20 cellular contexts compared by ENCODE assay signal in the genomic region with DNA sequence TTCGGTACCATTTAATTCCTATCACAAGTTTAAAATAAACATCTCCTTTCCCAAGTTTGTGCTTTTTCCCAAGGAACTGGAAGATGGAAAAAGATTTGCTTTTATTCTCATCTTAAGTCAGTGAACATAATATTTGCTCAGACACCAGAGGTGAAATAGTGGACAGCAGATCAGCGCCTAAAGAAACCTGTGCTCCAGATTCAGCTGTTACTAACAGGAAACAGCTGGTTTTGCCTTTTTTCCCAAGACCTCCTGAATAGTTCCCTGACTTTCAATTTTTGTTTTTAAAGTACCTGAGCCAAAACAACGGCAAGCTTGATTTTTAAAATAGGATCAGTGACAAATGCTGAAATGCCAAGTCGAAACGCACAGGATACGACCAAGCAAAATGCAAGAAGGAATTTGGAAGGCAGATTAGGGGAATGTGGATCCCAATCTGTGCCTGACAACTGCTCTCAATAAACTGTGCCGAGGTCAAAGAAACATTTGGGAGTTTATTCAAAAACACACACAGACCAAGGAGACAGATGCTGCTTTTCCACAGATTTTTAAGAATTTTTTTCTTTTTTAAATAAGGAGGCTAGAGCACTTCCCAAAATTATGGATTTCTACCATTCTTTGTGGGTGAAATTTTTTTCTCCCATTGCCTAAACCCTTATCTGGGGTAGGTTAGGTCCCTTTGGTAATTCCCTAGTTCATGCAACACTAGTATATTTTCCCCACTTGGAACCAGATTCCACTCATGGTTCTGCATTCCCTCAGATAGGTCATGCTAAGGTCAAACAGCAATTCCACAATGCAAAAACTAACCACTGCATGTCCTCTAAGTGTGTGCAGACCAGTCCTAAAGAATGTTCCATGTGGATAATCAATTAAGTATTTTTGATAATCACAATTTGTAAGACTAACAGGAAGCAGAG.
DNase-seq lines count a peak whose midpoint lies in the region; ATAC-seq and TF ChIP-seq lines count a peak whose summit lies in the region.
"Had no signal": no experiment of that assay in that cellular context is flagged by ENCODE, and none has a peak within 500 bp of the region (broad histone marks: within the 10 kb centered on the region; RNA-seq: fewer than 3 reads in every experiment).

No MANE protein-coding gene starts in this region.

- H3K23ac ChIP-seq in mesendoderm (ENCODE audit: low read length) = no peak overlapping the region

- H3K4me3 ChIP-seq in mesendoderm (ENCODE audit: low read length) = no peak overlapping the region
- H3K4me3 ChIP-seq in tibial artery = peak overlapping the region in 1 of 2 donors; percentile 12
- H3K4me3 ChIP-seq in left lung = no peak overlapping the region

- H3K27me3 ChIP-seq in mesendoderm (ENCODE audit: insufficient read depth, low read length, poor library complexity) (no peaks in the 10 kb centered on the region), tibial artery (no peaks in the 10 kb centered on the region), left lung (no peaks in the 10 kb centered on the region)

- no peak overlapping the region for H4K5ac ChIP-seq in mesendoderm (ENCODE audit: low read length)

- no peak for DNase-seq in Right ventricle myocardium inferior (ENCODE audit: missing footprints)
- DNase-seq in cardiac septum (ENCODE audit: low spot score) = no peak
- no peak for DNase-seq in endothelial cell (ENCODE audit: low spot score)
- peak; percentile 6 for DNase-seq in mesendoderm
- DNase-seq in tibial artery = no peak
- DNase-seq in activated naive CD4-positive, alpha-beta T cell treated with anti-CD3 and anti-CD28 coated beads, Interleukin-2, amount 10 ng/mL, durations not matched to agents 7 days and 5 days = no peak
- no peak for DNase-seq in activated T-helper 1 cell treated with anti-CD3 and anti-CD28 coated beads, Interleukin-12 subunit alpha, Interleukin-12 subunit beta, Interleukin-2, Interleukin-4 antibody, amounts not matched to agents 30 ng/mL and 10 ng/mL and 1 ng/mL, durations not matched to agents 14 hours and 24 hours and 36 hours (ENCODE audit: low spot score)
- no peak for DNase-seq in left lung
- DNase-seq: activated naive CD4-positive, alpha-beta T cell treated with anti-CD3 and anti-CD28 coated beads for 36 hours; hippocampal formation; Kasumi-1; naive thymus-derived CD4-positive, alpha-beta T cell; NCI-H1417 treated with DMSO at 0.1 percent for 48 hours; stimulated activated CD4-positive, alpha-beta T cell treated with anti-CD3 and anti-CD28 coated beads, Interleukin-4, amount 100 ng/mL, for 1 hour; stimulated activated CD8-positive, alpha-beta memory T cell treated with anti-CD3 and anti-CD28 coated beads, Interleukin-4, amount 100 ng/mL, for 48 hours; T-helper 1 cell; trophoblast cell had no signal

- no peaks in the 10 kb centered on the region for H3K79me1 ChIP-seq in mesendoderm (ENCODE audit: low read length)

- H2BK5ac ChIP-seq in mesendoderm (ENCODE audit: low read length) = no peak overlapping the region

- intact Hi-C loops in Right ventricle myocardium inferior (cut with DNase I) (no loop called here), cardiac septum (cut with DNase I) (no loop called here), tibial artery (cut with DNase I; ENCODE audit: low total_unique reads) (no loop called here), left lung (cut with DNase I) (no loop called here)
- intact Hi-C loops in activated T-helper 1 cell treated with anti-CD3 and anti-CD28 coated beads, Interleukin-12 subunit alpha, Interleukin-12 subunit beta, Interleukin-2, Interleukin-4 antibody, amounts not matched to agents 30 ng/mL and 10 ng/mL and 1 ng/mL, durations not matched to agents 14 hours and 24 hours and 36 hours (cut with micrococcal nuclease) = no loop called here

- no peak overlapping the region for H3K4ac ChIP-seq in mesendoderm (ENCODE audit: low read depth, low read length)

- H3K4me1 Mint-ChIP-seq in endothelial cell (ENCODE audit: unreplicated experiment) = peaks cover 63% of the 10 kb centered on the region
- no peaks in the 10 kb centered on the region for H3K4me1 Mint-ChIP-seq in activated naive CD4-positive, alpha-beta T cell treated with anti-CD3 and anti-CD28 coated beads, Interleukin-2, amount 10 ng/mL, durations not matched to agents 7 days and 5 days
- H3K4me1 Mint-ChIP-seq in activated T-helper 1 cell treated with anti-CD3 and anti-CD28 coated beads, Interleukin-12 subunit alpha, Interleukin-12 subunit beta, Interleukin-2, Interleukin-4 antibody, amounts not matched to agents 30 ng/mL and 10 ng/mL and 1 ng/mL, durations not matched to agents 14 hours and 24 hours and 36 hours (ENCODE audit: low read depth) = no peaks in the 10 kb centered on the region
- H3K4me1 Mint-ChIP-seq: naive thymus-derived CD4-positive, alpha-beta T cell had no signal

- TF ChIP-seq CTCF in endothelial cell (IDR thresholded peaks at IDR 0.05; ENCODE audit: unreplicated experiment) = no peak
- TF ChIP-seq CTCF in tibial artery (IDR thresholded peaks at IDR 0.05) = no peak
- TF ChIP-seq CTCF in left lung (IDR thresholded peaks at IDR 0.05) = no peak

- no peaks in the 10 kb centered on the region for H3K9me3 Mint-ChIP-seq in endothelial cell (ENCODE audit: unreplicated experiment)
- no peaks in the 10 kb centered on the region for H3K9me3 Mint-ChIP-seq in activated naive CD4-positive, alpha-beta T cell treated with anti-CD3 and anti-CD28 coated beads, Interleukin-2, amount 10 ng/mL, durations not matched to agents 7 days and 5 days
- no peaks in the 10 kb centered on the region for H3K9me3 Mint-ChIP-seq in activated T-helper 1 cell treated with anti-CD3 and anti-CD28 coated beads, Interleukin-12 subunit alpha, Interleukin-12 subunit beta, Interleukin-2, Interleukin-4 antibody, amounts not matched to agents 30 ng/mL and 10 ng/mL and 1 ng/mL, durations not matched to agents 14 hours and 24 hours and 36 hours
- H3K9me3 Mint-ChIP-seq: activated naive CD4-positive, alpha-beta T cell treated with anti-CD3 and anti-CD28 coated beads for 36 hours had no signal

- no peak overlapping the region for H3K4me3 Mint-ChIP-seq in endothelial cell (ENCODE audit: unreplicated experiment)
- H3K4me3 Mint-ChIP-seq in activated naive CD4-positive, alpha-beta T cell treated with anti-CD3 and anti-CD28 coated beads, Interleukin-2, amount 10 ng/mL, durations not matched to agents 7 days and 5 days = no peak overlapping the region
- H3K4me3 Mint-ChIP-seq in activated T-helper 1 cell treated with anti-CD3 and anti-CD28 coated beads, Interleukin-12 subunit alpha, Interleukin-12 subunit beta, Interleukin-2, Interleukin-4 antibody, amounts not matched to agents 30 ng/mL and 10 ng/mL and 1 ng/mL, durations not matched to agents 14 hours and 24 hours and 36 hours = no peak overlapping the region
- H3K4me3 Mint-ChIP-seq: activated naive CD4-positive, alpha-beta T cell treated with anti-CD3 and anti-CD28 coated beads for 36 hours; CD14-positive monocyte; naive thymus-derived CD4-positive, alpha-beta T cell had no signal

- H3K79me2 ChIP-seq in mesendoderm (ENCODE audit: control insufficient read depth, insufficient read depth, low read length) = no peaks in the 10 kb centered on the region

- H3K36me3 ChIP-seq in mesendoderm (ENCODE audit: control insufficient read depth, insufficient read depth, low read length) (no peaks in the 10 kb centered on the region), tibial artery (no peaks in the 10 kb centered on the region), left lung (no peaks in the 10 kb centered on the region)

- no peak overlapping the region for H3K18ac ChIP-seq in mesendoderm (ENCODE audit: low read length)

- no peaks in the 10 kb centered on the region for H3K4me1 ChIP-seq in mesendoderm (ENCODE audit: control insufficient read depth, low read depth, low read length)
- H3K4me1 ChIP-seq in tibial artery = peaks cover 0 to 23% (median 9%) of the 10 kb centered on the region in 4 donors
- no peaks in the 10 kb centered on the region for H3K4me1 ChIP-seq in left lung

- H2BK15ac ChIP-seq in mesendoderm (replicated peaks; ENCODE audit: low read depth) = no peak overlapping the region

- H3K9ac ChIP-seq in mesendoderm (ENCODE audit: low read length) = no peak overlapping the region

- no peaks in the 10 kb centered on the region for H3K36me3 Mint-ChIP-seq in endothelial cell (ENCODE audit: low read depth, unreplicated experiment)
- H3K36me3 Mint-ChIP-seq in activated naive CD4-positive, alpha-beta T cell treated with anti-CD3 and anti-CD28 coated beads, Interleukin-2, amount 10 ng/mL, durations not matched to agents 7 days and 5 days = no peaks in the 10 kb centered on the region
- no peaks in the 10 kb centered on the region for H3K36me3 Mint-ChIP-seq in activated T-helper 1 cell treated with anti-CD3 and anti-CD28 coated beads, Interleukin-12 subunit alpha, Interleukin-12 subunit beta, Interleukin-2, Interleukin-4 antibody, amounts not matched to agents 30 ng/mL and 10 ng/mL and 1 ng/mL, durations not matched to agents 14 hours and 24 hours and 36 hours (ENCODE audit: low read depth)
- H3K36me3 Mint-ChIP-seq: CD14-positive monocyte; naive thymus-derived CD4-positive, alpha-beta T cell had no signal

- H2AK5ac ChIP-seq in mesendoderm (ENCODE audit: low read length) = no peak overlapping the region

- H3K27ac ChIP-seq in mesendoderm (ENCODE audit: low read depth, low read length) = no peak overlapping the region
- peak overlapping the region; percentile 6 to 26 for H3K27ac ChIP-seq in tibial artery
- no peak overlapping the region for H3K27ac ChIP-seq in left lung
- H3K27ac ChIP-seq: epithelial cell of prostate, RWPE1 had no signal

- no peak overlapping the region for H3K4me2 ChIP-seq in mesendoderm (ENCODE audit: low read length)

- CTCF ChIA-PET in activated naive CD4-positive, alpha-beta T cell treated with anti-CD3 and anti-CD28 coated beads, Interleukin-2, amount 10 ng/mL, durations not matched to agents 7 days and 5 days (lab: Charles Lee) = no interaction called here

- H3K27me3 Mint-ChIP-seq in endothelial cell (ENCODE audit: unreplicated experiment) = peaks cover 2% of the 10 kb centered on the region
- H3K27me3 Mint-ChIP-seq in activated naive CD4-positive, alpha-beta T cell treated with anti-CD3 and anti-CD28 coated beads, Interleukin-2, amount 10 ng/mL, durations not matched to agents 7 days and 5 days = no peaks in the 10 kb centered on the region
- no peaks in the 10 kb centered on the region for H3K27me3 Mint-ChIP-seq in activated T-helper 1 cell treated with anti-CD3 and anti-CD28 coated beads, Interleukin-12 subunit alpha, Interleukin-12 subunit beta, Interleukin-2, Interleukin-4 antibody, amounts not matched to agents 30 ng/mL and 10 ng/mL and 1 ng/mL, durations not matched to agents 14 hours and 24 hours and 36 hours (ENCODE audit: insufficient read depth)

- no peak overlapping the region for H2BK120ac ChIP-seq in mesendoderm (ENCODE audit: low read depth, low read length)

- no peak overlapping the region for H4K8ac ChIP-seq in mesendoderm (ENCODE audit: low read depth, low read length)

- ATAC-seq in Right ventricle myocardium inferior (peak; percentile 79), left lung (no peak)
- ATAC-seq: naive thymus-derived CD4-positive, alpha-beta T cell had no signal

- no peak overlapping the region for H3K56ac ChIP-seq in mesendoderm (ENCODE audit: low read length)

- peak overlapping the region; percentile 92 for H3K27ac Mint-ChIP-seq in endothelial cell (ENCODE audit: unreplicated experiment)
- H3K27ac Mint-ChIP-seq in activated naive CD4-positive, alpha-beta T cell treated with anti-CD3 and anti-CD28 coated beads, Interleukin-2, amount 10 ng/mL, durations not matched to agents 7 days and 5 days = no peak overlapping the region
- H3K27ac Mint-ChIP-seq in activated T-helper 1 cell treated with anti-CD3 and anti-CD28 coated beads, Interleukin-12 subunit alpha, Interleukin-12 subunit beta, Interleukin-2, Interleukin-4 antibody, amounts not matched to agents 30 ng/mL and 10 ng/mL and 1 ng/mL, durations not matched to agents 14 hours and 24 hours and 36 hours = no peak overlapping the region
- H3K27ac Mint-ChIP-seq: activated naive CD4-positive, alpha-beta T cell treated with anti-CD3 and anti-CD28 coated beads for 36 hours; naive thymus-derived CD4-positive, alpha-beta T cell had no signal

- H3K9me3 ChIP-seq in tibial artery (no peaks in the 10 kb centered on the region), left lung (no peaks in the 10 kb centered on the region)

- no CpG with 5 or more reads among the region's 7 CpGs for WGBS in mesendoderm (ENCODE audit: extremely low coverage, insufficient coverage, low lambda C conversion rate)

Comparison
In these comparisons a context has a peak if more than half of its experiments do, and no peak if none do; other contexts are left out.
1. H3K27ac ChIP-seq: peak in tibial artery (2 of 2); none in mesendoderm (single experiment) and left lung (0 of 2).